Comparison of ENCODE assay signal across 1 cellular context in the genomic region with DNA sequence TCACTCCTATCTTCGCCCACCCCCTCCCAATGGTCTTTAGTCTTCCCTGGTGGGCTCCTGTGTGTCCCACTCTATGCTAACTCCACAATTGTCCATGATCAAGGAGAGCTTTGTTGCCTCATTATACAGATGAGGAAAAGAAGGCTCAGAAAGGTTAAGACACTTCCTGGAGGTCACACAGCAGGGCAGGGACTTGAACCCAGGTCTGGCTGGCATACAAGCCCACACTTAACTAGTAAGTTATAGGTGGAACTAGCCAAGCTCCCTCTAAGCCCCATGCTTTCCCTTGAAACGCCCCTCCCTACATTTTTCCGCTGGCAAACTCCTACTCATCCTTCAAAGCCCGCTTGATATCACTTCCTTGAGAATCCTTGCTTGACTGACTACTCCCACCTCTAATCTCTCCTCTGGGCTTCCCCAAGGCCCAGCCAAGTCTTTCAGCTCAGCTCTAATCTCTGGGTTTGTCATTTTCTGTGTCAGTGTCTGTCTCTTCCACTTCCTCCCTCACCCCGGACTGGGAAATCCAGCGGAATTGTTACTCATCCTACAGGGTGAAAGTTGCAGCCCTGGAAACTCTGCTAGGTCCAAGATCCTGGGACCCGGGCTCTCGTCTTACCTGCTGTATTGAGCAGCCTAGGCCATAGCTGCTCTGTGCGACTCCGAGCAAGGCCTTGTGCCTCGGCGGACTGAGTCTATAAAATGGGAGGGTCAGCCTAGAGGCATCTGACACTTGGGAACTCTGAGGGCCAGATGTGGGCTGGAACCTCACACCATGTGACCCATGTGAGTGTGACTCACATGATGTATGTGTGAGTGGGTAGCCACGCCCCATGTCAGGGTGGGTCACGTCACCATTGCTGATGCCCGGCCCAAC.
TF ChIP-seq lines count a peak whose summit lies in the region.

No MANE protein-coding gene starts in this region.

TF ChIP-seq in H1, 55 proteins besides CTCF, POLR2A, EP300 and RAD21:
- TF ChIP-seq, protein P1, sequence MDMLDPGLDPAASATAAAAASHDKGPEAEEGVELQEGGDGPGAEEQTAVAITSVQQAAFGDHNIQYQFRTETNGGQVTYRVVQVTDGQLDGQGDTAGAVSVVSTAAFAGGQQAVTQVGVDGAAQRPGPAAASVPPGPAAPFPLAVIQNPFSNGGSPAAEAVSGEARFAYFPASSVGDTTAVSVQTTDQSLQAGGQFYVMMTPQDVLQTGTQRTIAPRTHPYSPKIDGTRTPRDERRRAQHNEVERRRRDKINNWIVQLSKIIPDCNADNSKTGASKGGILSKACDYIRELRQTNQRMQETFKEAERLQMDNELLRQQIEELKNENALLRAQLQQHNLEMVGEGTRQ (IDR thresholded peaks at IDR 0.05; ENCODE audit: low read length) = no peak
- TF ChIP-seq SAP30 (IDR thresholded peaks at IDR 0.05; ENCODE audit: insufficient read depth, insufficient replicate concordance, low read length) = no peak
- no peak for TF ChIP-seq BACH1 (IDR thresholded peaks at IDR 0.05; ENCODE audit: low read length)
- peak; percentile 86 for TF ChIP-seq KDM1A (IDR thresholded peaks at IDR 0.05; ENCODE audit: borderline replicate concordance, low read length)
